In genomic region chr1:180527270-180527669, GRCh38 we compare ENCODE assay signal across 1 cellular context.
TF ChIP-seq lines count a peak whose summit lies in the region.

No MANE protein-coding gene starts in this region.

TF ChIP-seq in K562, 482 proteins besides CTCF, POLR2A, EP300 and RAD21 (continued from another document):
- TF ChIP-seq ZNF512 (tag; IDR thresholded peaks at IDR 0.05), result no peak
- TF ChIP-seq FOXJ2 (tag; IDR thresholded peaks at IDR 0.05), result no peak
- no peak for TF ChIP-seq TOE1 (IDR thresholded peaks at IDR 0.05; ENCODE audit: borderline replicate concordance)
- no peak for TF ChIP-seq TOE1 (CRISPR knock-in tag; IDR thresholded peaks at IDR 0.05; ENCODE audit: borderline replicate concordance, low read depth)
- peak; percentile 91 for TF ChIP-seq RBM25 (IDR thresholded peaks at IDR 0.05; ENCODE audit: low read depth, low read length, severe bottlenecking)
- peak in 1 of 2 experiments; percentile 68; a peak in 1 of 4 replicates for TF ChIP-seq RCOR1 (IDR thresholded peaks at IDR 0.05; ENCODE audit: borderline replicate concordance in 1 of 2, low read depth in 2 of 2, low read length in 2 of 2)
- peak; percentile 85 for TF ChIP-seq JUN (IDR thresholded peaks at IDR 0.05; ENCODE audit: borderline replicate concordance, low read depth, low read length)
- TF ChIP-seq JUN (CRISPR knock-in tag; IDR thresholded peaks at IDR 0.05; ENCODE audit: borderline replicate concordance), result no peak
- no peak for TF ChIP-seq MEF2D (tag; conservative IDR thresholded peaks at IDR 0.05; ENCODE audit: low read depth)
- no peak for TF ChIP-seq KDM5B (IDR thresholded peaks at IDR 0.05; ENCODE audit: insufficient replicate concordance, low read depth, low read length)
- TF ChIP-seq ZNF224 (CRISPR knock-in tag; IDR thresholded peaks at IDR 0.05), result no peak
- no peak for TF ChIP-seq ZNF197 (CRISPR knock-in tag; IDR thresholded peaks at IDR 0.05; ENCODE audit: low read depth)
- TF ChIP-seq ZNF316 (IDR thresholded peaks at IDR 0.05), result no peak
- TF ChIP-seq ZSCAN32 (CRISPR knock-in tag; IDR thresholded peaks at IDR 0.05), result no peak
- peak; percentile 19; the same call in 1 of the 2 replicates for TF ChIP-seq ADNP (tag; IDR thresholded peaks at IDR 0.05)
- no peak for TF ChIP-seq EP400 (IDR thresholded peaks at IDR 0.05)
- TF ChIP-seq ZNF561 (CRISPR knock-in tag; conservative IDR thresholded peaks at IDR 0.05), result no peak
TF ChIP-seq in K562: peak in this region for 52.
